Comparison of ENCODE assay signal across 8 cellular contexts in the genomic region with DNA sequence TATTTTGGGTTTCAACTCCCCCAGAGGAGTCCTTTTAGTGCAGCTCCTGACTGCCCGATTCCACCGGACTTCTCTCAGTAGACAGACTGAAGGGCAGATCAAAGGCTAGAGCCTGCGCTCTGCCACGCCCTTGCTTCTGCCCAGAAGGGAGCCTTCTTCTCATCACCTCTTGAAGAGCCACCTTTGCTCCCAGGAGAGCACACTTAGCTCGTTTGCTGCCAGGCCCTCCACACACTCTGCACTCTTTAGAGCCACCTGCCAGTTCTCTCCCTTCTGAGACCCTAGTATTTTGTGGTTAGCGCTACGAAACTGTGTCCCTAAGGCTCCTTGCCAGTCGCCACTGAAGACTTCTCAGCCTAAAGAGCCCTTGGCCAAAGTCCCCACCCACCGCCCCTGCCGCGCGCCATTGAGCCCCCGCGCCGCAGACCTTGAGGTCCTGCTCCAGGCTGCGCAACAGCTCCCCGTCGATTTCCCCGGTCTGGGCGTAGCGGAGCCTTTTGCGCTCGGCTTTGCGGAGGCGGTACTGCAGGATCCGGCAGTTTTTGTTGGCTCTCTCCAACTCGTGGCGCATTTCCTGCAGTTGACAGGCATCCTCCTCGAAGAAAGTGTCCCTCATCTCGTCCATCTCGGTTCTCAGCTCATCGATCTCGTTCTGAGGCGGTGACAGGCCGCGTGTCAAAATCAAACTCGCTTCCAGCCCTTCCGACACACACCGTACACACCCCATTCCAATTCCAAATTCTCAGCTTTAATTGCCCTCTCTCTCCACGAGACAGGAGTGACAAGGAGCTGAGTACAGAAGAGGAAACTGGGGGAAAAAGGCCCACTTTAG. TPM values are rescaled to one million over a fixed set of nuclear protein-coding genes. Genes with fewer than 3 reads are reported as not detected.
DNase-seq lines count a peak whose midpoint lies in the region; ATAC-seq, FAIRE-seq and TF ChIP-seq lines count a peak whose summit lies in the region.

No MANE protein-coding gene starts in this region.

- CTCF ChIA-PET in HepG2 (lab: Yijun Ruan, JAX; ENCODE audit: low intra/inter-chr PET ratio, low total read pairs) = no interaction called here

- H2AFZ ChIP-seq in HepG2 (ENCODE audit: low read length) = no peak overlapping the region
- no peak overlapping the region for H2AFZ ChIP-seq in neuron (ENCODE audit: low read depth, low read length)

- no peaks in the 10 kb centered on the region for H3K36me3 ChIP-seq in right lobe of liver
- H3K36me3 ChIP-seq in HepG2 (replicated peaks in 1 of 2; ENCODE audit: control insufficient read depth in 1 of 2, insufficient read depth in 2 of 2, low read length in 2 of 2) = no peaks in the 10 kb centered on the region
- peaks cover 61% of the 10 kb centered on the region for H3K36me3 ChIP-seq in neuron (ENCODE audit: insufficient read depth, low read length)
- no peaks in the 10 kb centered on the region for H3K36me3 ChIP-seq in upper lobe of left lung

- WGBS in right lobe of liver (ENCODE audit: insufficient coverage, low coverage, low lambda C conversion rate, missing lambda C conversion rate) = 11% methylated on average over 39 of the region's 40 CpGs
- 54% methylated on average over 40 of the region's 40 CpGs for WGBS in HepG2 (ENCODE audit: low lambda C conversion rate)
- 7 to 8% methylated on average over 37 to 40 of the region's 40 CpGs for WGBS in upper lobe of left lung, 2 donors

- H3K4me3 ChIP-seq in right lobe of liver (peak overlapping the region in 1 of 3 donors; percentile 42), HepG2 (replicated peaks in 1 of 3; ENCODE audit: insufficient read depth in 1 of 3, low read depth in 2 of 3, low read length in 3 of 3) (no peak overlapping the region), fibroblast of the aortic adventitia (ENCODE audit: low read depth, low read length) (peak overlapping the region; percentile 74), neuron (ENCODE audit: low read length) (peak overlapping the region; percentile 88), upper lobe of left lung (peak overlapping the region in 3 of 4 donors; percentile 62 to 72 (median 64))

- H3K36me3 Mint-ChIP-seq in activated T-helper 17 cell treated with anti-CD3 and anti-CD28 coated beads, Interleukin-2, amount 50 U/mL, for 72 hours (ENCODE audit: low read depth) = peaks cover 64% of the 10 kb centered on the region

- no peaks in the 10 kb centered on the region for H3K27me3 Mint-ChIP-seq in activated T-helper 17 cell treated with anti-CD3 and anti-CD28 coated beads, Interleukin-2, amount 50 U/mL, for 72 hours

- peak in 1 of 3 donors; percentile 27 for DNase-seq in right lobe of liver
- DNase-seq in HepG2 (ENCODE audit: low spot score) = no peak
- DNase-seq in fibroblast of the aortic adventitia (ENCODE audit: low read depth) = peak; percentile 36
- DNase-seq in upper lobe of left lung = peak; percentile 32 to 87
- DNase-seq in GF-D8 (lab: John Stamatoyannopoulos, UW) = no peak

- H3K27me3 ChIP-seq in right lobe of liver = peaks cover 8 to 28% of the 10 kb centered on the region in 2 donors
- H3K27me3 ChIP-seq in HepG2 (ENCODE audit: control insufficient read depth in 1 of 2, insufficient read depth in 2 of 2, low read length in 2 of 2) = peaks cover 4 to 38% of the 10 kb centered on the region in 2 experiments; a peak in 3 of 5 replicates
- no peaks in the 10 kb centered on the region for H3K27me3 ChIP-seq in neuron (ENCODE audit: insufficient read depth, low read length)
- H3K27me3 ChIP-seq in upper lobe of left lung = peaks cover 0 to 32% (median 13%) of the 10 kb centered on the region in 4 donors

- H3K9ac ChIP-seq in HepG2 (ENCODE audit: insufficient read depth, low read depth, low read length) = no peak overlapping the region

- FAIRE-seq in HepG2 (lab: Jason Lieb, UNC) = no peak

- TF ChIP-seq CTCF in right lobe of liver (IDR thresholded peaks at IDR 0.05) (no peak), HepG2 (CRISPR knock-in tag; IDR thresholded peaks at IDR 0.05) (no peak), fibroblast of the aortic adventitia (IDR thresholded peaks at IDR 0.05; ENCODE audit: insufficient read depth, low read length) (no peak), upper lobe of left lung (IDR thresholded peaks at IDR 0.05) (no peak)

- in situ Hi-C loops in HepG2 (cut with HindIII; ENCODE audit: extremely low pct_ligation_motif_present, low pct_unique_long_range_greater_than_20kb) = no loop called here

- H3K4me2 ChIP-seq in HepG2 (ENCODE audit: low read depth, low read length) = no peak overlapping the region

- ATAC-seq in right lobe of liver = peak in 3 of 4 donors; percentile 28 to 42 (median 31)
- ATAC-seq in HepG2 = no peak
- peak; percentile 20 for ATAC-seq in activated T-helper 17 cell treated with anti-CD3 and anti-CD28 coated beads, Interleukin-2, amount 50 U/mL, for 72 hours (replicated peaks)
- ATAC-seq in upper lobe of left lung (ENCODE audit: low FRiP score in 2 of 2) = peak; percentile 57 to 64
- ATAC-seq in HG02938 (IDR thresholded peaks at IDR 0.05; ENCODE audit: unreplicated experiment) = no peak

- H3K4me1 ChIP-seq in right lobe of liver (peaks cover 0 to 17% (median 0%) of the 10 kb centered on the region in 4 donors), HepG2 (ENCODE audit: insufficient read depth, low read length) (peaks cover 5% of the 10 kb centered on the region), neuron (ENCODE audit: insufficient read depth, low read length) (peaks cover 19% of the 10 kb centered on the region), upper lobe of left lung (peaks cover 21 to 43% (median 32%) of the 10 kb centered on the region in 4 donors)

- peak overlapping the region; percentile 69 for H3K27ac Mint-ChIP-seq in activated T-helper 17 cell treated with anti-CD3 and anti-CD28 coated beads, Interleukin-2, amount 50 U/mL, for 72 hours

- peaks cover 25% of the 10 kb centered on the region for H3K4me1 Mint-ChIP-seq in activated T-helper 17 cell treated with anti-CD3 and anti-CD28 coated beads, Interleukin-2, amount 50 U/mL, for 72 hours

- H3K9me3 Mint-ChIP-seq in activated T-helper 17 cell treated with anti-CD3 and anti-CD28 coated beads, Interleukin-2, amount 50 U/mL, for 72 hours = no peaks in the 10 kb centered on the region

- H3K79me2 ChIP-seq in HepG2 (ENCODE audit: insufficient read depth, low read length) = no peaks in the 10 kb centered on the region

- BruUV-seq in HepG2 (replicated peaks; lab: Mats Ljungman, UMichigan) = no TSS peak

- peak overlapping the region; percentile 90 for H3K4me3 Mint-ChIP-seq in activated T-helper 17 cell treated with anti-CD3 and anti-CD28 coated beads, Interleukin-2, amount 50 U/mL, for 72 hours

- H4K20me1 ChIP-seq in HepG2 (ENCODE audit: insufficient read depth, low read length) = peaks cover 5% of the 10 kb centered on the region; the same call in 1 of the 2 replicates

- no peak for TF ChIP-seq EP300 in HepG2 (IDR thresholded peaks at IDR 0.05; ENCODE audit: low read depth in 2 of 2, low read length in 2 of 2)
- TF ChIP-seq EP300 in HepG2 (CRISPR knock-in tag; IDR thresholded peaks at IDR 0.05; ENCODE audit: borderline replicate concordance) = no peak
- no peak for TF ChIP-seq EP300 in upper lobe of left lung (IDR thresholded peaks at IDR 0.05)

- TF ChIP-seq RAD21 in HepG2 (CRISPR knock-in tag; IDR thresholded peaks at IDR 0.05) = no peak

- TF ChIP-seq POLR2A in right lobe of liver (IDR thresholded peaks at IDR 0.05) (no peak), HepG2 (IDR thresholded peaks at IDR 0.05; ENCODE audit: insufficient read depth in 1 of 2, low read depth in 2 of 2, low read length in 2 of 2) (no peak), upper lobe of left lung (IDR thresholded peaks at IDR 0.05) (no peak)

- intact Hi-C loops in right lobe of liver (cut with DNase I) (no loop called here), HepG2 (cut with micrococcal nuclease; ENCODE audit: unreplicated experiment) (no loop called here)

- H3K27ac ChIP-seq in right lobe of liver (no peak overlapping the region), HepG2 (ENCODE audit: extremely low read length, insufficient read depth, low read length) (no peak overlapping the region), upper lobe of left lung (no peak overlapping the region)

- no peaks in the 10 kb centered on the region for H3K9me3 ChIP-seq in right lobe of liver
- no peaks in the 10 kb centered on the region for H3K9me3 ChIP-seq in HepG2 (ENCODE audit: low read length)
- peaks cover 12% of the 10 kb centered on the region for H3K9me3 ChIP-seq in neuron (ENCODE audit: low read length)
- H3K9me3 ChIP-seq in upper lobe of left lung = no peaks in the 10 kb centered on the region

- POLR2A ChIA-PET in HepG2 (lab: Yijun Ruan, JAX) = no interaction called here

TF ChIP-seq in HepG2, 621 proteins besides CTCF, POLR2A, EP300 and RAD21 (continues in another document):
- no peak for TF ChIP-seq ZNF326 (CRISPR knock-in tag; IDR thresholded peaks at IDR 0.05; ENCODE audit: borderline replicate concordance)

RNA-seq across cellular contexts. Expression of a gene that starts 55.4 kb away (rescaled TPM):
- total RNA-seq in right lobe of liver (under 1 TPM in 4 of 6 experiments, not detected in 2; 0.06 to 0.33 (median 0.16) TPM), HepG2 (2016; rRNA removed; fragmentation: Illumina TruSeq; extraction: Trizol) (not detected in 2 replicates), fibroblast of the aortic adventitia (ENCODE audit: low replicate concordance) (1.5 and 12.8 TPM in 2 replicates), upper lobe of left lung (10 to 100 TPM in 5 of 6 donors, 1 to 10 TPM in 1; 6.4 to 80.5 (median 32.2) TPM)
- not detected in 2 replicates for total RNA-seq in HepG2 (2016; cell fraction: cytosol; rRNA removed; fragmentation: Illumina TruSeq; extraction: Trizol; ENCODE audit: low read depth)
- total RNA-seq in HepG2 (2016; cell fraction: insoluble cytoplasmic fraction; rRNA removed; fragmentation: Illumina TruSeq; extraction: Trizol) = not detected in 2 replicates
- total RNA-seq in HepG2 (2016; cell fraction: membrane; rRNA removed; fragmentation: Illumina TruSeq; extraction: Trizol) = not detected in 2 replicates
- not detected in 2 replicates for total RNA-seq in HepG2 (2016; cell fraction: nucleus; rRNA removed; fragmentation: Illumina TruSeq; extraction: Trizol)
- not detected in 2 replicates for polyA plus RNA-seq in HepG2 (2011; rRNA removed)
- not detected in 2 replicates for polyA plus RNA-seq in HepG2 (2011; cell fraction: cytosol; rRNA removed)
- polyA plus RNA-seq in HepG2 (2011; cell fraction: nucleus; rRNA removed) = 0.05 TPM in 1 of 2 replicates, not detected in the other
- not detected in 2 replicates for polyA plus RNA-seq in HepG2 (2012)
- not detected in 2 replicates for polyA plus RNA-seq in HepG2 (2016; cell fraction: cytosol; fragmentation: Illumina TruSeq; extraction: Trizol; ENCODE audit: low read depth)
- not detected in 2 replicates for polyA plus RNA-seq in HepG2 (2016; cell fraction: insoluble cytoplasmic fraction; fragmentation: Illumina TruSeq; extraction: Trizol; ENCODE audit: low read depth)
- not detected in 2 replicates for polyA plus RNA-seq in HepG2 (2016; cell fraction: membrane; fragmentation: Illumina TruSeq; extraction: Trizol; ENCODE audit: low read depth)
- polyA plus RNA-seq in HepG2 (2016; cell fraction: nucleus; fragmentation: Illumina TruSeq; extraction: Trizol; ENCODE audit: insufficient read depth, low read depth) = not detected in 2 replicates
- not detected in 2 replicates for polyA minus RNA-seq in HepG2 (2011; rRNA and poly(A)+ RNA removed; ENCODE audit: low replicate concordance)
- polyA minus RNA-seq in HepG2 (2011; cell fraction: cytosol; rRNA and poly(A)+ RNA removed) = not detected in 2 replicates
- not detected in 2 replicates for polyA minus RNA-seq in HepG2 (2011; cell fraction: nucleus; rRNA and poly(A)+ RNA removed)
- 10 to 100 TPM; 10.8 to 13.8 TPM for total RNA-seq in activated T-helper 17 cell treated with anti-CD3 and anti-CD28 coated beads, Interleukin-2, amount 50 U/mL, for 72 hours

Comparison
In these comparisons a context has a peak if more than half of its experiments do, and no peak if none do; other contexts are left out.
1. ATAC-seq: peak in right lobe of liver (3 of 4), activated T-helper 17 cell treated with anti-CD3 and anti-CD28 coated beads, Interleukin-2, amount 50 U/mL, for 72 hours (single experiment) and upper lobe of left lung (2 of 2); none in HepG2 (single experiment) and HG02938 (single experiment).
2. DNase-seq: peak in fibroblast of the aortic adventitia (single experiment) and upper lobe of left lung (2 of 2); none in HepG2 (single experiment) and GF-D8 (single experiment).
3. H3K4me3 ChIP-seq: peak in fibroblast of the aortic adventitia (single experiment), neuron (single experiment) and upper lobe of left lung (3 of 4); none in HepG2 (0 of 3).